In genomic region chr12:2813573-2814185, GRCh38 we compare ENCODE assay signal across 7 cellular contexts. TPM values are rescaled to one million over a fixed set of nuclear protein-coding genes. Genes with fewer than 3 reads are reported as not detected.
DNase-seq lines count a peak whose midpoint lies in the region; ATAC-seq and TF ChIP-seq lines count a peak whose summit lies in the region.

No MANE protein-coding gene starts in this region.

- H3K27me3 ChIP-seq in mucosa of stomach (ENCODE audit: control insufficient read depth, insufficient read depth, low read length): no peaks in the 10 kb centered on the region

- peak overlapping the region; percentile 80 for H3K9ac ChIP-seq in mucosa of stomach (ENCODE audit: low read length)

- peak overlapping the region; percentile 95 for H3K4me3 ChIP-seq in mucosa of stomach (ENCODE audit: low read length)

- H3K9me3 ChIP-seq in mucosa of stomach (ENCODE audit: control insufficient read depth, low read length): no peaks in the 10 kb centered on the region

- peak overlapping the region; percentile 79 for H3K27ac ChIP-seq in epithelial cell of prostate
- H3K27ac ChIP-seq in temporal lobe (ENCODE audit: low read depth, low read length): peak overlapping the region; percentile 96

- H3K36me3 ChIP-seq in mucosa of stomach (ENCODE audit: control insufficient read depth, insufficient read depth, low read length): no peaks in the 10 kb centered on the region

- ATAC-seq in HG02981 (IDR thresholded peaks at IDR 0.05; ENCODE audit: unreplicated experiment): peak; percentile 32

- no peaks in the 10 kb centered on the region for H3K9me3 Mint-ChIP-seq in activated CD4-positive, alpha-beta memory T cell treated with anti-CD3 and anti-CD28 coated beads, Interleukin-2, amount 10 ng/mL, durations not matched to agents 7 days and 5 days

- POLR2A ChIA-PET in activated CD4-positive, alpha-beta memory T cell treated with anti-CD3 and anti-CD28 coated beads, Interleukin-2, amount 10 ng/mL, durations not matched to agents 7 days and 5 days (lab: Charles Lee): interaction anchor here (1.3 to 3.8 kb wide), 6 partner anchors 16 to 123 kb away, joined by 3 to 36 read pairs (median 10); partner anchors contain the start of genes FKBP4, FOXM1 and RHNO1

- H3K27me3 Mint-ChIP-seq in activated CD4-positive, alpha-beta memory T cell treated with anti-CD3 and anti-CD28 coated beads, Interleukin-2, amount 10 ng/mL, durations not matched to agents 7 days and 5 days: no peaks in the 10 kb centered on the region

- peaks cover 7% of the 10 kb centered on the region for H3K4me1 ChIP-seq in mucosa of stomach (ENCODE audit: control insufficient read depth, insufficient read depth, low read length)

- peak; percentile 74 for TF ChIP-seq CTCF in GM10266 (IDR thresholded peaks at IDR 0.05; ENCODE audit: control insufficient read depth, insufficient read depth, low read depth, missing control alignments)

- peak overlapping the region; percentile 97 for H3K27ac Mint-ChIP-seq in activated CD4-positive, alpha-beta memory T cell treated with anti-CD3 and anti-CD28 coated beads, Interleukin-2, amount 10 ng/mL, durations not matched to agents 7 days and 5 days

- peak overlapping the region; percentile 99 for H3K4me3 Mint-ChIP-seq in activated CD4-positive, alpha-beta memory T cell treated with anti-CD3 and anti-CD28 coated beads, Interleukin-2, amount 10 ng/mL, durations not matched to agents 7 days and 5 days

- peaks cover 27% of the 10 kb centered on the region for H3K4me1 Mint-ChIP-seq in activated CD4-positive, alpha-beta memory T cell treated with anti-CD3 and anti-CD28 coated beads, Interleukin-2, amount 10 ng/mL, durations not matched to agents 7 days and 5 days

- H3K36me3 Mint-ChIP-seq in activated CD4-positive, alpha-beta memory T cell treated with anti-CD3 and anti-CD28 coated beads, Interleukin-2, amount 10 ng/mL, durations not matched to agents 7 days and 5 days (ENCODE audit: low read depth): peaks cover 9% of the 10 kb centered on the region

- CTCF ChIA-PET in activated CD4-positive, alpha-beta memory T cell treated with anti-CD3 and anti-CD28 coated beads, Interleukin-2, amount 10 ng/mL, durations not matched to agents 7 days and 5 days (lab: Charles Lee): interaction anchor here (1.0 to 3.1 kb wide), 6 partner anchors 13 to 131 kb away, joined by 3 to 14 read pairs (median 4); no protein-coding TSS in a partner anchor

- DNase-seq in GM10266 (ENCODE audit: extremely low spot score) (peak; percentile 69), NCI-H460 (ENCODE audit: extremely low read depth, low read depth) (peak; percentile 55), epithelial cell of prostate (ENCODE audit: low read depth, low spot score) (no peak)
- peak; percentile 63 for DNase-seq in activated CD4-positive, alpha-beta memory T cell treated with anti-CD3 and anti-CD28 coated beads, Interleukin-2, amount 10 ng/mL, durations not matched to agents 7 days and 5 days

RNA-seq across cellular contexts. Expression of gene ITFG2, which starts 1.2 kb away (rescaled TPM):
- total RNA-seq in NCI-H460 (2014; rRNA removed; shearing (Covaris generic)): 8.7 and 10.0 TPM in 2 replicates
- 22.4 and 24.9 TPM in 2 replicates for polyA plus RNA-seq in NCI-H460 (2014; cell fraction: nucleus; rRNA removed)
- total RNA-seq in activated CD4-positive, alpha-beta memory T cell treated with anti-CD3 and anti-CD28 coated beads, Interleukin-2, amount 10 ng/mL, durations not matched to agents 7 days and 5 days: 10 to 100 TPM; 25.9 to 29.5 TPM
- 11.3 TPM for total RNA-seq in temporal lobe

RNA-seq across cellular contexts. Expression of gene FKBP4, which starts 18.9 kb away (rescaled TPM):
- 41.8 and 47.7 TPM in 2 replicates for total RNA-seq in NCI-H460 (2014; rRNA removed; shearing (Covaris generic))
- polyA plus RNA-seq in NCI-H460 (2014; cell fraction: nucleus; rRNA removed): 58.0 and 89.9 TPM in 2 replicates
- 10 to 100 TPM; 62.6 to 70.7 TPM for total RNA-seq in activated CD4-positive, alpha-beta memory T cell treated with anti-CD3 and anti-CD28 coated beads, Interleukin-2, amount 10 ng/mL, durations not matched to agents 7 days and 5 days
- 35.7 TPM for total RNA-seq in temporal lobe

RNA-seq across cellular contexts. Expression of gene NRIP2, which starts 21.2 kb away (rescaled TPM):
- total RNA-seq in NCI-H460 (2014; rRNA removed; shearing (Covaris generic)): not detected in 2 replicates
- not detected in 2 replicates for polyA plus RNA-seq in NCI-H460 (2014; cell fraction: nucleus; rRNA removed)
- not detected for total RNA-seq in activated CD4-positive, alpha-beta memory T cell treated with anti-CD3 and anti-CD28 coated beads, Interleukin-2, amount 10 ng/mL, durations not matched to agents 7 days and 5 days
- total RNA-seq in temporal lobe: 0.25 TPM

RNA-seq across cellular contexts. Expression of gene TEX52, which starts 43.2 kb away (rescaled TPM):
- total RNA-seq in NCI-H460 (2014; rRNA removed; shearing (Covaris generic)): not detected in 2 replicates
- polyA plus RNA-seq in NCI-H460 (2014; cell fraction: nucleus; rRNA removed): not detected in 2 replicates
- under 1 TPM in 1 of 2 experiments, not detected in 1; 0.20 TPM for total RNA-seq in activated CD4-positive, alpha-beta memory T cell treated with anti-CD3 and anti-CD28 coated beads, Interleukin-2, amount 10 ng/mL, durations not matched to agents 7 days and 5 days
- total RNA-seq in temporal lobe: not detected
